9 cellular contexts compared by ENCODE assay signal in genomic region chr6:116633685-116634084, GRCh38. TPM values are rescaled to one million over a fixed set of nuclear protein-coding genes. Genes with fewer than 3 reads are reported as not detected.
A peak's percentile ranks its signal among the peaks of the same experiment; 100 is the strongest.
DNase-seq lines count a peak whose midpoint lies in the region; ATAC-seq and TF ChIP-seq lines count a peak whose summit lies in the region.
"Had no signal": no experiment of that assay in that cellular context is flagged by ENCODE, and none has a peak within 500 bp of the region (broad histone marks: within the 10 kb centered on the region; RNA-seq: fewer than 3 reads in every experiment).

No MANE protein-coding gene starts in this region.

- no peak overlapping the region for H3K4me3 ChIP-seq in GM12864 (ENCODE audit: low read depth, low read length)
- H3K4me3 ChIP-seq: mucosa of descending colon had no signal

- TF ChIP-seq CTCF in GM12864 (IDR thresholded peaks at IDR 0.05; ENCODE audit: low read depth, low read length, missing control alignments) (peak; percentile 42), osteocyte (IDR thresholded peaks at IDR 0.05) (no peak), nephron progenitor cell (IDR thresholded peaks at IDR 0.05) (no peak)

- ATAC-seq in HG02885 (IDR thresholded peaks at IDR 0.05; ENCODE audit: poor library complexity, unreplicated experiment): peak; percentile 49
- no peak for ATAC-seq in GM21717 (IDR thresholded peaks at IDR 0.05; ENCODE audit: unreplicated experiment)
- ATAC-seq: mucosa of descending colon had no signal

- peaks cover 11% of the 10 kb centered on the region for H3K36me3 Mint-ChIP-seq in osteocyte (ENCODE audit: unreplicated experiment)
- H3K36me3 Mint-ChIP-seq in nephron progenitor cell (ENCODE audit: low read depth): peaks cover 32% of the 10 kb centered on the region

- H3K4me1 Mint-ChIP-seq in osteocyte (ENCODE audit: unreplicated experiment): no peaks in the 10 kb centered on the region
- no peaks in the 10 kb centered on the region for H3K4me1 Mint-ChIP-seq in nephron progenitor cell

- H3K27ac Mint-ChIP-seq in osteocyte (ENCODE audit: unreplicated experiment) (no peak overlapping the region), nephron progenitor cell (no peak overlapping the region)

- no peak overlapping the region for H3K4me3 Mint-ChIP-seq in osteocyte (ENCODE audit: unreplicated experiment)
- no peak overlapping the region for H3K4me3 Mint-ChIP-seq in nephron progenitor cell

- no peaks in the 10 kb centered on the region for H3K27me3 Mint-ChIP-seq in osteocyte (ENCODE audit: unreplicated experiment)
- no peaks in the 10 kb centered on the region for H3K27me3 Mint-ChIP-seq in nephron progenitor cell (ENCODE audit: low read depth, poor library complexity)

- in situ Hi-C loops in SK-MEL-5 (cut with HindIII; ENCODE audit: low pct_unique_long_range_greater_than_20kb, low sequenced_read_pairs): no loop called here

- H3K9me3 Mint-ChIP-seq in osteocyte (ENCODE audit: unreplicated experiment): no peaks in the 10 kb centered on the region
- peaks cover 14% of the 10 kb centered on the region for H3K9me3 Mint-ChIP-seq in nephron progenitor cell

- DNase-seq in GM12864 (ENCODE audit: low read depth) (no peak), SK-MEL-5 (ENCODE audit: low read depth, low spot score) (peak; percentile 15), iPS-NIHi11 (ENCODE audit: low spot score) (peak; percentile 26), HK-2 (ENCODE audit: unreplicated experiment) (no peak), osteocyte (ENCODE audit: extremely low spot score, unreplicated experiment) (no peak), nephron progenitor cell (no peak)
- DNase-seq: mucosa of descending colon had no signal

RNA-seq across cellular contexts. Expression of gene RSPH4A, which starts 17.4 kb away (rescaled TPM):
- total RNA-seq in SK-MEL-5 (2014; rRNA removed; shearing (Covaris generic)): 0.21 TPM in 1 of 2 replicates, not detected in the other
- polyA plus RNA-seq in SK-MEL-5 (2015; cell fraction: cytosol; rRNA removed): not detected in 2 replicates
- polyA plus RNA-seq in SK-MEL-5 (2015; cell fraction: nucleus; rRNA removed): 0.95 TPM in 1 of 2 replicates, not detected in the other
- 0.24 and 0.38 TPM in 2 replicates for total RNA-seq in osteocyte

RNA-seq across cellular contexts. Expression of gene ZUP1, which starts 34.9 kb away (rescaled TPM):
- total RNA-seq in SK-MEL-5 (2014; rRNA removed; shearing (Covaris generic)): 14.1 and 15.9 TPM in 2 replicates
- 5.1 and 6.1 TPM in 2 replicates for polyA plus RNA-seq in SK-MEL-5 (2015; cell fraction: cytosol; rRNA removed)
- polyA plus RNA-seq in SK-MEL-5 (2015; cell fraction: nucleus; rRNA removed): 24.1 and 47.1 TPM in 2 replicates
- total RNA-seq in osteocyte: 9.4 and 10.0 TPM in 2 replicates

RNA-seq across cellular contexts. Expression of gene KPNA5, which starts 47.3 kb away (rescaled TPM):
- total RNA-seq in SK-MEL-5 (2014; rRNA removed; shearing (Covaris generic)): 8.6 and 9.9 TPM in 2 replicates
- polyA plus RNA-seq in SK-MEL-5 (2015; cell fraction: cytosol; rRNA removed): 2.3 and 6.0 TPM in 2 replicates
- 7.2 and 11.4 TPM in 2 replicates for polyA plus RNA-seq in SK-MEL-5 (2015; cell fraction: nucleus; rRNA removed)
- total RNA-seq in osteocyte: 9.6 and 10.4 TPM in 2 replicates

Comparison
In these comparisons a context has a peak if more than half of its experiments do, and no peak if none do; other contexts are left out.
1. DNase-seq: peak in SK-MEL-5 (single experiment) and iPS-NIHi11 (single experiment); none in GM12864 (single experiment), HK-2 (single experiment), osteocyte (single experiment) and nephron progenitor cell (single experiment).